33 cellular contexts compared by ENCODE assay signal in the genomic region with DNA sequence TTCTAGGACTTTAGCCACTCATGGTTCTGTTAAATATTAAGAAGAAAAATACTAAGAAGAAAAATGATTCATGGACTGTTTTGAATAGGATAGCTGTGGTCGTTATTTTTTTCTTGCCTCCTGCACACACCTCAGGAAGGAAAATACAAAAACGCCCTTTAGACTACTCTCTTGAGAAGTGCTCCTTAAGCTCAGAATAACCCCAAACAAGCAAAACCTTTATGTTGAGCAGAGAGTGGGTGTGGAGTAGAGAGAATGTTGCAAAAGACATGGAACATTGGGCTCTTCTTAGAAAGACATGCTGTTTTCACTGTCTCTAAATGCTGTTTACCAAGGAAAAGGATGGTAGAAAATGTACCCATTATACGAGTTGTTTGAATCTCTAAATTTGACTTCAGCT.
"Had no signal": no experiment of that assay in that cellular context is flagged by ENCODE, and none has a peak within 500 bp of the region (broad histone marks: within the 10 kb centered on the region; RNA-seq: fewer than 3 reads in every experiment).

No MANE protein-coding gene starts in this region.

- H3K4me3 ChIP-seq: adrenal gland, body of pancreas, esophagus squamous epithelium, gastroesophageal sphincter, heart right ventricle had no signal

- H3K4me1 Mint-ChIP-seq: activated B cell treated with CpG ODN at 0.5 μM for 24 hours; activated naive CD8-positive, alpha-beta T cell treated with anti-CD3 and anti-CD28 coated beads for 36 hours; activated naive CD8-positive, alpha-beta T cell treated with anti-CD3 and anti-CD28 coated beads, Interleukin-2, amount 50 U/mL, for 24 hours; activated T-helper 17 cell treated with anti-CD3 and anti-CD28 coated beads, Interleukin-2, amount 50 U/mL, for 72 hours had no signal

- H3K27ac Mint-ChIP-seq: activated B cell treated with CpG ODN at 0.5 μM for 24 hours; activated CD8-positive, alpha-beta T cell treated with anti-CD3 and anti-CD28 coated beads for 36 hours; activated naive CD8-positive, alpha-beta T cell treated with anti-CD3 and anti-CD28 coated beads, Interleukin-2, amount 50 U/mL, for 24 hours; activated T-helper 17 cell treated with anti-CD3 and anti-CD28 coated beads, Interleukin-2, amount 50 U/mL, for 72 hours; effector memory CD8-positive, alpha-beta T cell; T-helper 1 cell treated with Interleukin-12 subunit alpha and Interleukin-12 subunit beta and Interleukin-4 antibody, amounts not matched to agents 30 μg/mL and 1 μg/mL, for 36 hours; T-helper 2 cell treated with Interferon-gamma antibody and Interleukin-4, amounts not matched to agents 5 μg/mL and 100 μg/mL, for 36 hours had no signal

- H3K36me3 ChIP-seq: adrenal gland, esophagus squamous epithelium, gastroesophageal sphincter, heart right ventricle, WERI-Rb-1 had no signal

- H3K9me3 ChIP-seq: adrenal gland, body of pancreas, esophagus squamous epithelium, gastroesophageal sphincter had no signal

- H3K36me3 Mint-ChIP-seq: activated naive CD8-positive, alpha-beta T cell treated with anti-CD3 and anti-CD28 coated beads for 36 hours had no signal

- H3K27me3 ChIP-seq: adrenal gland, body of pancreas, esophagus squamous epithelium, gastroesophageal sphincter had no signal

- H3K4me3 Mint-ChIP-seq: activated B cell treated with CpG ODN at 0.5 μM for 24 hours; activated CD8-positive, alpha-beta T cell treated with anti-CD3 and anti-CD28 coated beads for 36 hours; activated naive CD8-positive, alpha-beta T cell treated with anti-CD3 and anti-CD28 coated beads for 36 hours; activated naive CD8-positive, alpha-beta T cell treated with anti-CD3 and anti-CD28 coated beads, Interleukin-2, amount 50 U/mL, for 24 hours; activated T-cell treated with anti-CD3 and anti-CD28 coated beads, Interleukin-2, amount 50 U/mL, for 4 hours; activated T-helper 17 cell treated with anti-CD3 and anti-CD28 coated beads, Interleukin-2, amount 50 U/mL, for 72 hours; effector memory CD8-positive, alpha-beta T cell; T-helper 1 cell treated with Interleukin-12 subunit alpha and Interleukin-12 subunit beta and Interleukin-4 antibody, amounts not matched to agents 30 μg/mL and 1 μg/mL, for 36 hours; T-helper 2 cell treated with Interferon-gamma antibody and Interleukin-4, amounts not matched to agents 5 μg/mL and 100 μg/mL, for 36 hours had no signal

- H3K27me3 Mint-ChIP-seq: activated B cell treated with CpG ODN at 0.5 μM for 24 hours; activated CD8-positive, alpha-beta T cell treated with anti-CD3 and anti-CD28 coated beads for 36 hours; activated naive CD8-positive, alpha-beta T cell treated with anti-CD3 and anti-CD28 coated beads for 36 hours; activated T-helper 17 cell treated with anti-CD3 and anti-CD28 coated beads, Interleukin-2, amount 50 U/mL, for 72 hours had no signal

- H3K27ac ChIP-seq: adrenal gland, body of pancreas, epithelial cell of prostate, esophagus squamous epithelium, gastroesophageal sphincter, heart right ventricle, WERI-Rb-1 had no signal

- H3K9me3 Mint-ChIP-seq: activated B cell treated with CpG ODN at 0.5 μM for 24 hours; activated CD8-positive, alpha-beta T cell treated with anti-CD3 and anti-CD28 coated beads for 36 hours; activated naive CD8-positive, alpha-beta T cell treated with anti-CD3 and anti-CD28 coated beads for 36 hours; activated naive CD8-positive, alpha-beta T cell treated with anti-CD3 and anti-CD28 coated beads, Interleukin-2, amount 50 U/mL, for 24 hours; activated T-cell treated with anti-CD3 and anti-CD28 coated beads, Interleukin-2, amount 50 U/mL, for 4 hours; activated T-helper 17 cell treated with anti-CD3 and anti-CD28 coated beads, Interleukin-2, amount 50 U/mL, for 72 hours; effector memory CD8-positive, alpha-beta T cell; T-helper 1 cell treated with Interleukin-12 subunit alpha and Interleukin-12 subunit beta and Interleukin-4 antibody, amounts not matched to agents 30 μg/mL and 1 μg/mL, for 36 hours; T-helper 2 cell treated with Interferon-gamma antibody and Interleukin-4, amounts not matched to agents 5 μg/mL and 100 μg/mL, for 36 hours had no signal

- ATAC-seq: activated CD4-positive, CD25-positive, alpha-beta regulatory T cell treated with anti-CD3 and anti-CD28 coated beads, Interleukin-2, amount 50 U/mL, for 24 hours; activated CD8-positive, alpha-beta T cell treated with anti-CD3 and anti-CD28 coated beads for 36 hours; activated naive CD8-positive, alpha-beta T cell treated with anti-CD3 and anti-CD28 coated beads, Interleukin-2, amount 50 U/mL, for 24 hours; activated T-cell treated with anti-CD3 and anti-CD28 coated beads, Interleukin-2, amount 50 U/mL, for 4 hours; activated T-helper 17 cell treated with anti-CD3 and anti-CD28 coated beads, Interleukin-2, amount 50 U/mL, for 72 hours; body of pancreas; effector memory CD8-positive, alpha-beta T cell; gastroesophageal sphincter; heart right ventricle had no signal

- DNase-seq: activated B cell treated with CpG ODN at 0.5 μM for 24 hours; activated CD4-positive, alpha-beta T cell treated with anti-CD3 and anti-CD28 coated beads for 48 hours; activated CD4-positive, alpha-beta T cell treated with anti-CD3 and anti-CD28 coated beads, Interleukin-2, amount 50 U/mL, for 1 hour; activated CD4-positive, alpha-beta T cell treated with anti-CD3 and anti-CD28 coated beads, Interleukin-2, amount 50 U/mL, for 48 hours; activated CD8-positive, alpha-beta memory T cell treated with anti-CD3 and anti-CD28 coated beads for 24 hours; activated CD8-positive, alpha-beta T cell treated with anti-CD3 and anti-CD28 coated beads for 36 hours; activated effector memory CD4-positive, alpha-beta T cell treated with Interleukin-2 at 50 U/mL for 16 hours; activated gamma-delta T cell treated with Interleukin-2 at 50 U/mL for 16 hours; activated naive CD4-positive, alpha-beta T cell treated with anti-CD3 and anti-CD28 coated beads, Interleukin-2, amount 50 U/mL, for 16 hours; activated naive CD4-positive, alpha-beta T cell treated with Interleukin-2 at 50 U/mL for 16 hours; activated naive CD8-positive, alpha-beta T cell treated with anti-CD3 and anti-CD28 coated beads for 36 hours; activated naive CD8-positive, alpha-beta T cell treated with anti-CD3 and anti-CD28 coated beads, Interleukin-2, amount 50 U/mL, for 24 hours; activated T-cell treated with anti-CD3 and anti-CD28 coated beads, Interleukin-2, amount 50 U/mL, for 4 hours; adrenal gland; amygdala; aorta; body of pancreas; caudate nucleus; cortex of kidney; dermis blood vessel endothelial cell; effector CD4-positive, alpha-beta T cell; effector memory CD8-positive, alpha-beta T cell; esophagus squamous epithelium; foreskin melanocyte; heart right ventricle; T1000; WERI-Rb-1 had no signal

- H3K4me1 ChIP-seq: adrenal gland, body of pancreas, esophagus squamous epithelium, gastroesophageal sphincter, heart right ventricle had no signal
